In the genomic region with DNA sequence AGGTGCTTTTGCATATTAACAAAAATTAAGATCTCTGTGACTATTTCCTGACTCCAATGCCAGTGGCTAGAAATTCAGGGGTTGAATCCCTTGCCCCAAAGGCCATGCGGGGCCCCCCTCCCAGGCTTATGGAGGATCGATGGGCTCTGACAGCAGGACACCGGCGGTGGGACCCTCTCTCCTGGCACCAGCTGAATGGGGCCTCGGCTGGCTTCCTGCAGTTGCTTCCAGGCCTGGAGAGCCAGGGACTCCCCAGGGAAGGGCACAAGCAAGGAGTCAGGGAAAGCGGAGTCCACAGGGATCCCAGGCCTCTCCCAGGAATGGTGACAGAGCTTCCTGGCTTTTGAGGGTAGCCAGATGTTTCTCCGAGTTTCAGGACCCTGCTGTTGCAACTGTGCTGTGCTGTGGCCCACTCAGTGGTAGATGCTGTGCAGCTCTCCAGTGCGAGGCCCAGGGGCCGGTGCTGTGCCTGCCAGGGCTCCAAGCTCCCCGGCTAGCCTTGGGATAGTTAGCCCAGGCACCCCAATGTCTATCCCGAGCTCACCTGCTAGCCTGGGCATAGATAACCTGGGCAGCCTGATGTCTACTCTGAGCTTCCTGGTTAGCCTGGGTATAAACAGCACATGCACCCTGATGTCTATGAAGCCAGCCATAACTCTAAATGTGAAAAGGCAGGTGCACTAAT, we compare ENCODE assay signal across 26 cellular contexts.
"Had no signal": no experiment of that assay in that cellular context is flagged by ENCODE, and none has a peak within 500 bp of the region (broad histone marks: within the 10 kb centered on the region; RNA-seq: fewer than 3 reads in every experiment).

No MANE protein-coding gene starts in this region.

- ATAC-seq: effector memory CD8-positive, alpha-beta T cell; esophagus mucosa; gastrocnemius medialis; heart left ventricle; left cardiac atrium; left lung; left ventricle myocardium superior; lower lobe of right lung; mucosa of descending colon had no signal

- H3K9me3 Mint-ChIP-seq: dendritic cell treated with granulocyte-macrophage colony-stimulating factor and Interleukin-4, amounts not matched to agents 40 ng/mL and 50 ng/mL, for 4 days; effector memory CD8-positive, alpha-beta T cell; endodermal cell; immature natural killer cell; mesothelial cell of epicardium; naive B cell had no signal

- H3K79me2 ChIP-seq: hepatocyte had no signal

- H3K4me1 ChIP-seq: colonic mucosa, gastrocnemius medialis, left lung, lower lobe of right lung had no signal

- H3K27ac Mint-ChIP-seq: dendritic cell treated with granulocyte-macrophage colony-stimulating factor and Interleukin-4, amounts not matched to agents 40 ng/mL and 50 ng/mL, for 4 days; effector memory CD8-positive, alpha-beta T cell; endodermal cell; immature natural killer cell; mesothelial cell of epicardium; naive B cell had no signal

- DNase-seq: colonic mucosa; cortex of kidney; effector CD8-positive, alpha-beta T cell; effector memory CD8-positive, alpha-beta T cell; endodermal cell; erythroblast; esophagus squamous epithelium; foreskin fibroblast; foreskin melanocyte; gastrocnemius medialis; heart left ventricle; hypothalamus; immature natural killer cell; islet precursor cell; left cardiac atrium; left lung; left ventricle myocardium superior; lower lobe of right lung; mesenchymal stem cell; mucosa of descending colon; naive B cell had no signal

- H3K36me3 ChIP-seq: colonic mucosa, esophagus squamous epithelium, gastrocnemius medialis, heart left ventricle, left lung, lower lobe of right lung had no signal

- H2AFZ ChIP-seq: hepatocyte had no signal

- H3K27me3 ChIP-seq: colonic mucosa, esophagus squamous epithelium, hepatocyte, left lung had no signal

- H3K4me3 ChIP-seq: colonic mucosa, esophagus squamous epithelium, gastrocnemius medialis, heart left ventricle, hepatocyte, left lung, lower lobe of right lung, mucosa of descending colon had no signal

- H3K4me3 Mint-ChIP-seq: dendritic cell treated with granulocyte-macrophage colony-stimulating factor and Interleukin-4, amounts not matched to agents 40 ng/mL and 50 ng/mL, for 4 days; effector memory CD8-positive, alpha-beta T cell; endodermal cell; immature natural killer cell; mesothelial cell of epicardium; naive B cell had no signal

- H3K4me2 ChIP-seq: hepatocyte had no signal

- H3K4me1 Mint-ChIP-seq: endodermal cell, immature natural killer cell, mesothelial cell of epicardium, naive B cell had no signal

- H3K36me3 Mint-ChIP-seq: immature natural killer cell, mesothelial cell of epicardium, naive B cell had no signal

- H3K27ac ChIP-seq: colonic mucosa, epithelial cell of prostate, esophagus squamous epithelium, gastrocnemius medialis, heart left ventricle, hepatocyte, left lung, lower lobe of right lung had no signal

- H3K9me3 ChIP-seq: colonic mucosa, esophagus squamous epithelium, gastrocnemius medialis, heart left ventricle, left lung, lower lobe of right lung, mucosa of descending colon had no signal
